Comparison of ENCODE assay signal across 1 cellular context in the genomic region with DNA sequence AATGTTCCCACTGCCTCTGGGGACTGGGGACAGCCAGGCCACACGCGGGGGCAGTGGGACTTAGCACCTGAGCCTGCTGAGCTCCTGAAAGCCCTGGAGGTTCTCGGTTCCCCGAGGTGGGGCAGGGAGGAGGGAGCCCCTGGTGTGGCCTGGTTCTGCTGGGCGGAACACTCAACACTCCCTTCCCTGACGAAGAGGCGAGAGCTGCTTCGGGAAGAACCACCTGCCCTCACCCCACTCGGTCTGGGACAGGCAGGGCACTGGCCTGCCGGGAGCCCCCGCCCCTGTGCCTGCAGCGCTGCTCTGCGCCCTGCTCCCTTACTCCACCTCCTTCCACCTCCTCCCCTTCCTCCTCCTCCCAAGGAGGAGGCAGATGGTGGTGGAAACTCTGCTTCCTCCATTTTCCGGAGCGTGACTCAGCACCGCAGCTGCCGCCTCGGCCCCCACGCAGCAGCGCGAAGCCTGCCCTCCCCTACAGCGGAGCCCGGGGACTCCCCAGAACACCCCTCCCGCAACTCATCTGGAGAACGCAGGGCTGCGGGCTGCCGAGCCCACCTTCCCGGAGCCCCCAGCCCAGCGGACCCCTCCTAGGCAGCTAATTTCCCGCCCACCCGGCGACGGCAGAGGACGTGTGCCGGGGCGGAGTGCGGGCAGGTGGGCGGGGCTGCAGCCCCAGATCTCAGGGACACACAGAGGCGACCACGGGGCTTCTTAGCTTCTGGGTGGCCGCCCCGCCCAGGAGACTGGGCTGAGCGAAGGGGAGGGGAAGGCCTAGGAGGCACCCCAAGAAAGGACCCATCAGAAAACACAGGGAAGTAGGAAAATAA.
TF ChIP-seq lines count a peak whose summit lies in the region.

No MANE protein-coding gene starts in this region.

TF ChIP-seq in GM12878, 131 proteins besides CTCF, POLR2A, EP300 and RAD21 (continued from another document):
- TF ChIP-seq ZBTB11 (CRISPR knock-in tag; IDR thresholded peaks at IDR 0.05) (no peak), NKRF (conservative IDR thresholded peaks at IDR 0.05) (no peak), BCL11A (IDR thresholded peaks at IDR 0.05; ENCODE audit: low read depth, low read length) (no peak), FOXM1 (IDR thresholded peaks at IDR 0.05; ENCODE audit: low read depth, low read length) (no peak), WRNIP1 (IDR thresholded peaks at IDR 0.05; ENCODE audit: borderline replicate concordance, low read depth, low read length) (no peak), MEF2A (IDR thresholded peaks at IDR 0.05; ENCODE audit: insufficient read depth, low read depth, low read length) (no peak), CREB1 (IDR thresholded peaks at IDR 0.05; ENCODE audit: low read depth) (no peak), NR2C1 (IDR thresholded peaks at IDR 0.05) (no peak), CEBPB (IDR thresholded peaks at IDR 0.05; ENCODE audit: borderline replicate concordance in 1 of 2, low read depth in 2 of 2, low read length in 2 of 2) (no peak), MLLT1 (IDR thresholded peaks at IDR 0.05) (0 out of 2 replicates have a peak, but pooled peaks have one; percentile 41), POU2F2 (IDR thresholded peaks at IDR 0.05; ENCODE audit: borderline replicate concordance, low read depth, low read length) (no peak; the same call in 2 of the 3 replicates), STAT1 (conservative IDR thresholded peaks at IDR 0.05) (no peak), SUPT20H (IDR thresholded peaks at IDR 0.05; ENCODE audit: borderline replicate concordance, control insufficient read depth, low read depth, low read length) (no peak), ESRRA (IDR thresholded peaks at IDR 0.05; ENCODE audit: low read length) (no peak), MTA3 (IDR thresholded peaks at IDR 0.05; ENCODE audit: borderline replicate concordance, low read length) (0 out of 2 replicates have a peak, but pooled peaks have one; percentile 42), RCOR1 (conservative IDR thresholded peaks at IDR 0.05; ENCODE audit: low read depth, low read length) (no peak), SMAD5 (IDR thresholded peaks at IDR 0.05; ENCODE audit: low read depth) (no peak), CBFB (IDR thresholded peaks at IDR 0.05; ENCODE audit: low read depth) (no peak), CHD2 (IDR thresholded peaks at IDR 0.05; ENCODE audit: borderline replicate concordance, low read depth, low read length) (no peak), IKZF2 (IDR thresholded peaks at IDR 0.05) (peak; percentile 78 to 80; a peak in 2 of 4 replicates), DPF2 (IDR thresholded peaks at IDR 0.05) (peak; percentile 85), YBX1 (IDR thresholded peaks at IDR 0.05) (no peak)
- TF ChIP-seq, protein P1, sequence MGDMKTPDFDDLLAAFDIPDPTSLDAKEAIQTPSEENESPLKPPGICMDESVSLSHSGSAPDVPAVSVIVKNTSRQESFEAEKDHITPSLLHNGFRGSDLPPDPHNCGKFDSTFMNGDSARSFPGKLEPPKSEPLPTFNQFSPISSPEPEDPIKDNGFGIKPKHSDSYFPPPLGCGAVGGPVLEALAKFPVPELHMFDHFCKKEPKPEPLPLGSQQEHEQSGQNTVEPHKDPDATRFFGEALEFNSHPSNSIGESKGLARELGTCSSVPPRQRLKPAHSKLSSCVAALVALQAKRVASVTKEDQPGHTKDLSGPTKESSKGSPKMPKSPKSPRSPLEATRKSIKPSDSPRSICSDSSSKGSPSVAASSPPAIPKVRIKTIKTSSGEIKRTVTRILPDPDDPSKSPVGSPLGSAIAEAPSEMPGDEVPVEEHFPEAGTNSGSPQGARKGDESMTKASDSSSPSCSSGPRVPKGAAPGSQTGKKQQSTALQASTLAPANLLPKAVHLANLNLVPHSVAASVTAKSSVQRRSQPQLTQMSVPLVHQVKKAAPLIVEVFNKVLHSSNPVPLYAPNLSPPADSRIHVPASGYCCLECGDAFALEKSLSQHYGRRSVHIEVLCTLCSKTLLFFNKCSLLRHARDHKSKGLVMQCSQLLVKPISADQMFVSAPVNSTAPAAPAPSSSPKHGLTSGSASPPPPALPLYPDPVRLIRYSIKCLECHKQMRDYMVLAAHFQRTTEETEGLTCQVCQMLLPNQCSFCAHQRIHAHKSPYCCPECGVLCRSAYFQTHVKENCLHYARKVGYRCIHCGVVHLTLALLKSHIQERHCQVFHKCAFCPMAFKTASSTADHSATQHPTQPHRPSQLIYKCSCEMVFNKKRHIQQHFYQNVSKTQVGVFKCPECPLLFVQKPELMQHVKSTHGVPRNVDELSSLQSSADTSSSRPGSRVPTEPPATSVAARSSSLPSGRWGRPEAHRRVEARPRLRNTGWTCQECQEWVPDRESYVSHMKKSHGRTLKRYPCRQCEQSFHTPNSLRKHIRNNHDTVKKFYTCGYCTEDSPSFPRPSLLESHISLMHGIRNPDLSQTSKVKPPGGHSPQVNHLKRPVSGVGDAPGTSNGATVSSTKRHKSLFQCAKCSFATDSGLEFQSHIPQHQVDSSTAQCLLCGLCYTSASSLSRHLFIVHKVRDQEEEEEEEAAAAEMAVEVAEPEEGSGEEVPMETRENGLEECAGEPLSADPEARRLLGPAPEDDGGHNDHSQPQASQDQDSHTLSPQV (IDR thresholded peaks at IDR 0.05) = no peak
- TF ChIP-seq, protein P2, sequence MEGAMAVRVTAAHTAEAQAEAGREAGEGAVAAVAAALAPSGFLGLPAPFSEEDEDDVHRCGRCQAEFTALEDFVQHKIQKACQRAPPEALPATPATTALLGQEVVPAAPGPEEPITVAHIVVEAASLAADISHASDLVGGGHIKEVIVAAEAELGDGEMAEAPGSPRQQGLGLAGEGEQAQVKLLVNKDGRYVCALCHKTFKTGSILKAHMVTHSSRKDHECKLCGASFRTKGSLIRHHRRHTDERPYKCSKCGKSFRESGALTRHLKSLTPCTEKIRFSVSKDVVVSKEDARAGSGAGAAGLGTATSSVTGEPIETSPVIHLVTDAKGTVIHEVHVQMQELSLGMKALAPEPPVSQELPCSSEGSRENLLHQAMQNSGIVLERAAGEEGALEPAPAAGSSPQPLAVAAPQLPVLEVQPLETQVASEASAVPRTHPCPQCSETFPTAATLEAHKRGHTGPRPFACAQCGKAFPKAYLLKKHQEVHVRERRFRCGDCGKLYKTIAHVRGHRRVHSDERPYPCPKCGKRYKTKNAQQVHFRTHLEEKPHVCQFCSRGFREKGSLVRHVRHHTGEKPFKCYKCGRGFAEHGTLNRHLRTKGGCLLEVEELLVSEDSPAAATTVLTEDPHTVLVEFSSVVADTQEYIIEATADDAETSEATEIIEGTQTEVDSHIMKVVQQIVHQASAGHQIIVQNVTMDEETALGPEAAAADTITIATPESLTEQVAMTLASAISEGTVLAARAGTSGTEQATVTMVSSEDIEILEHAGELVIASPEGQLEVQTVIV (IDR thresholded peaks at IDR 0.05; ENCODE audit: borderline replicate concordance, partially characterized antibody) = no peak
- TF ChIP-seq, protein P3, sequence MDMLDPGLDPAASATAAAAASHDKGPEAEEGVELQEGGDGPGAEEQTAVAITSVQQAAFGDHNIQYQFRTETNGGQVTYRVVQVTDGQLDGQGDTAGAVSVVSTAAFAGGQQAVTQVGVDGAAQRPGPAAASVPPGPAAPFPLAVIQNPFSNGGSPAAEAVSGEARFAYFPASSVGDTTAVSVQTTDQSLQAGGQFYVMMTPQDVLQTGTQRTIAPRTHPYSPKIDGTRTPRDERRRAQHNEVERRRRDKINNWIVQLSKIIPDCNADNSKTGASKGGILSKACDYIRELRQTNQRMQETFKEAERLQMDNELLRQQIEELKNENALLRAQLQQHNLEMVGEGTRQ (IDR thresholded peaks at IDR 0.05; ENCODE audit: borderline replicate concordance, low read depth, low read length) = no peak
